ENCODE assay signal across 13 cellular contexts in genomic region chr7:85464042-85464651, GRCh38.
DNase-seq lines count a peak whose midpoint lies in the region; ATAC-seq and TF ChIP-seq lines count a peak whose summit lies in the region.
"Had no signal": no experiment of that assay in that cellular context is flagged by ENCODE, and none has a peak within 500 bp of the region (broad histone marks: within the 10 kb centered on the region; RNA-seq: fewer than 3 reads in every experiment).

No MANE protein-coding gene starts in this region.

- intact Hi-C loops in left colon (cut with DNase I, micrococcal nuclease): no loop called here

- ATAC-seq in GM21723 (IDR thresholded peaks at IDR 0.05; ENCODE audit: unreplicated experiment) (no peak), HG02852 (IDR thresholded peaks at IDR 0.05; ENCODE audit: unreplicated experiment) (no peak), left colon (no peak)

- DNase-seq in AG10803 (ENCODE audit: low read depth) (no peak), HT1080 (ENCODE audit: low read depth) (peak; percentile 2), SK-MEL-5 (ENCODE audit: low read depth, low spot score) (peak; percentile 62), kidney glomerular epithelial cell (lab: John Stamatoyannopoulos, UW) (peak; percentile 1), DMS79 (lab: John Stamatoyannopoulos, UW) (no peak), left colon (no peak)
- DNase-seq: activated CD4-positive, CD25-positive, alpha-beta regulatory T cell treated with anti-CD3 and anti-CD28 coated beads, Interleukin-2, amount 50 U/mL, for 72 hours; DMS153; kidney; posterior cingulate gyrus had no signal

- H3K4me3 ChIP-seq in AG10803 (ENCODE audit: low read length): no peak overlapping the region
- H3K4me3 ChIP-seq: tibial nerve had no signal

- in situ Hi-C loops in SK-MEL-5 (cut with HindIII; ENCODE audit: low pct_unique_long_range_greater_than_20kb, low sequenced_read_pairs): no loop called here

- peak; percentile 35 for TF ChIP-seq CTCF in AG10803 (conservative IDR thresholded peaks at IDR 0.05; ENCODE audit: low read length)

Comparison
In these comparisons a context has a peak if more than half of its experiments do, and no peak if none do; other contexts are left out.
1. DNase-seq: peak in HT1080 (single experiment), SK-MEL-5 (single experiment) and kidney glomerular epithelial cell (single experiment); none in AG10803 (single experiment), DMS79 (single experiment) and left colon (0 of 2).